Comparison of ENCODE assay signal across 8 cellular contexts in genomic region chr2:15941483-15941853, GRCh38. TPM values are rescaled to one million over a fixed set of nuclear protein-coding genes. Genes with fewer than 3 reads are reported as not detected.
DNase-seq lines count a peak whose midpoint lies in the region; ATAC-seq and TF ChIP-seq lines count a peak whose summit lies in the region.

No MANE protein-coding gene starts in this region.

- no peaks in the 10 kb centered on the region for H3K9me3 Mint-ChIP-seq in T-cell

- H3K4me3 Mint-ChIP-seq in T-cell: peak overlapping the region; percentile 28 to 88 (median 52)

- CTCF ChIA-PET in T-cell (lab: Charles Lee): interaction anchor here (0.7 to 1.6 kb wide), 2 partner anchors 340 to 650 kb away, joined by 3 read pairs; no protein-coding TSS in a partner anchor

- POLR2A ChIA-PET in T-cell (lab: Charles Lee): no interaction called here

- H3K27ac ChIP-seq in body of pancreas: no peak overlapping the region

- H3K27ac Mint-ChIP-seq in T-cell: no peak overlapping the region

- no peak for TF ChIP-seq CTCF in body of pancreas (IDR thresholded peaks at IDR 0.05)

- H3K36me3 ChIP-seq in body of pancreas (replicated peaks in 1 of 2; ENCODE audit: insufficient read depth in 1 of 2, low read depth in 2 of 2): no peaks in the 10 kb centered on the region

- H3K4me3 ChIP-seq in body of pancreas: no peak overlapping the region

- DNase-seq in NCI-H2107 treated with DMSO at 0.1 percent for 48 hours (lab: John Stamatoyannopoulos, UW; ENCODE audit: unreplicated experiment): peak; percentile 11
- DNase-seq in NCI-H2107 (lab: John Stamatoyannopoulos, UW): no peak
- DNase-seq in T-cell: peak in 1 of 34 experiments; percentile 70
- peak; percentile 78 for DNase-seq in iPS-NIHi7 (ENCODE audit: extremely low spot score)
- DNase-seq in stimulated activated naive CD8-positive, alpha-beta T cell treated with anti-CD3 and anti-CD28 coated beads, Interleukin-15, Interleukin-2, amounts not matched to agents 100 U/mL and 50 U/mL, for 24 hours: peak; percentile 35
- DNase-seq in AG08395 (ENCODE audit: low spot score): no peak
- DNase-seq in body of pancreas: no peak
- DNase-seq in SIG-M5 treated with dmso at 0.1 percent for 504 hours (lab: John Stamatoyannopoulos, UW; ENCODE audit: unreplicated experiment): no peak

- no peak for TF ChIP-seq POLR2A in body of pancreas (IDR thresholded peaks at IDR 0.05)

- peaks cover 34 to 62% of the 10 kb centered on the region in 2 donors for H3K27me3 Mint-ChIP-seq in T-cell

- intact Hi-C loops in body of pancreas (cut with DNase I): loop anchor here (10.0 kb wide), 1 partner anchor 543 kb away; no protein-coding TSS in a partner anchor

- ATAC-seq in T-cell (replicated peaks in 1 of 4) (peak in 2 of 4 experiments; percentile 3 to 30), body of pancreas (no peak)
- peak; percentile 26 for ATAC-seq in stimulated activated naive CD8-positive, alpha-beta T cell treated with anti-CD3 and anti-CD28 coated beads, Interleukin-15, Interleukin-2, amounts not matched to agents 100 U/mL and 50 U/mL, for 24 hours

- H3K4me1 ChIP-seq in body of pancreas: peaks cover 36% of the 10 kb centered on the region

- H3K27me3 ChIP-seq in body of pancreas: peaks cover 0 to 23% of the 10 kb centered on the region in 2 donors

- peaks cover 32 to 39% (median 38%) of the 10 kb centered on the region in 3 donors for H3K4me1 Mint-ChIP-seq in T-cell

- 2% methylated on average over 11 to 14 of the region's 14 CpGs for WGBS in body of pancreas, 2 donors

- H3K9me3 ChIP-seq in body of pancreas: no peaks in the 10 kb centered on the region

- H3K36me3 Mint-ChIP-seq in T-cell: no peaks in the 10 kb centered on the region

RNA-seq across cellular contexts. Expression of gene MYCN, which starts 1.1 kb away (rescaled TPM):
- total RNA-seq in T-cell (1 to 10 TPM in 3 of 5 donors, under 1 TPM in 2; 0.25 to 1.5 (median 1.3) TPM), body of pancreas (not detected)

Comparison
In these comparisons a context has a peak if more than half of its experiments do, and no peak if none do; other contexts are left out.
1. DNase-seq: peak in NCI-H2107 treated with DMSO at 0.1 percent for 48 hours (single experiment), iPS-NIHi7 (single experiment) and stimulated activated naive CD8-positive, alpha-beta T cell treated with anti-CD3 and anti-CD28 coated beads, Interleukin-15, Interleukin-2, amounts not matched to agents 100 U/mL and 50 U/mL, for 24 hours (single experiment); none in NCI-H2107 (single experiment), AG08395 (single experiment), body of pancreas (0 of 4) and SIG-M5 treated with dmso at 0.1 percent for 504 hours (single experiment).